27 cellular contexts compared by ENCODE assay signal in the genomic region with DNA sequence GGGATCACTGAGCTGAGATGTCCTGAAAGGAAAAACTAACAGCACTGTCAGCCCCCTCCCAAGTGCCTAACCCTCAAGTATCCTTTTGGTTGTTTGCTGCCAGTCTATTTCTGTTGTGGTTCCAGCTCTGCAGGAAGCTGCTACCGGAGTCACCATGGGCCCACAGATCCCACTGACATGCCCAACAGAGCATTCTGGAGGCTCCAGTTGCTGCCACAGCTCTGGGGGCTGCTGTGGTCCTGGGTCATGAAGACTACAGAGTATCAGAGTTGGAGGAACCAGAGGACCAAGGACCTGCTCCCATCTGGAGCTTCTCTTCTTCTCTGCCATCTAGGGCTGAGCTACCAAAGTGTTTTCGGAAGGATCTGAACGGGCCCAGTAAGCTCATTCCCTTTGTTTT. TPM values are rescaled to one million over a fixed set of nuclear protein-coding genes. Genes with fewer than 3 reads are reported as not detected.
"Had no signal": no experiment of that assay in that cellular context is flagged by ENCODE, and none has a peak within 500 bp of the region (broad histone marks: within the 10 kb centered on the region; RNA-seq: fewer than 3 reads in every experiment).

No MANE protein-coding gene starts in this region.

- DNase-seq: activated CD4-positive, alpha-beta T cell treated with anti-CD3 and anti-CD28 coated beads for 1 hour; activated CD4-positive, alpha-beta T cell treated with anti-CD3 and anti-CD28 coated beads, Interleukin-2, amount 50 U/mL, for 4 hours; activated CD8-positive, alpha-beta memory T cell treated with anti-CD3 and anti-CD28 coated beads, Interleukin-2, amount 50 U/mL, for 48 hours; activated naive CD4-positive, alpha-beta T cell; activated T-cell treated with anti-CD3 and anti-CD28 coated beads, Interleukin-2, amount 50 U/mL, for 4 hours; adrenal gland; central memory CD4-positive, alpha-beta T cell; effector memory CD4-positive, alpha-beta T cell; foreskin melanocyte; glutamatergic neuron; left ventricle myocardium inferior; natural killer cell; stimulated activated CD4-positive, alpha-beta T cell treated with anti-CD3 and anti-CD28 coated beads, Interleukin-12 subunit alpha, Interleukin-12 subunit beta, amount 100 ng/mL, for 4 hours; stimulated activated CD4-positive, alpha-beta T cell treated with anti-CD3 and anti-CD28 coated beads, Interleukin-4, amount 100 ng/mL, for 4 hours; stimulated activated naive CD8-positive, alpha-beta T cell treated with anti-CD3 and anti-CD28 coated beads, Interleukin-15, amount 100 ng/mL, for 72 hours had no signal

- ATAC-seq: activated T-cell treated with anti-CD3 and anti-CD28 coated beads, Interleukin-2, amount 50 U/mL, for 4 hours; natural killer cell had no signal

- H3K4me3 ChIP-seq: adrenal gland, hepatocyte, left ventricle myocardium inferior, suprapubic skin, tibial nerve had no signal

- H3K36me3 ChIP-seq: adrenal gland, left ventricle myocardium inferior, suprapubic skin, tibial nerve had no signal

- H3K4me2 ChIP-seq: hepatocyte had no signal

- H2AFZ ChIP-seq: hepatocyte had no signal

- H3K79me2 ChIP-seq: hepatocyte had no signal

- H3K27ac ChIP-seq: adrenal gland, hepatocyte, left ventricle myocardium inferior, suprapubic skin, tibial nerve had no signal

- H3K4me1 ChIP-seq: adrenal gland, left ventricle myocardium inferior, tibial nerve had no signal

- H3K27me3 ChIP-seq: adrenal gland, hepatocyte, tibial nerve had no signal

RNA-seq across cellular contexts. Expression of a gene that starts 0.9 kb away (rescaled TPM):
- total RNA-seq: activated CD8-positive, alpha-beta memory T cell treated with anti-CD3 and anti-CD28 coated beads for 36 hours; activated T-cell treated with anti-CD3 and anti-CD28 coated beads, Interleukin-2, amount 50 U/mL, for 4 hours; activated T-helper 2 cell treated with anti-CD3 and anti-CD28 coated beads, Interferon-gamma antibody, Interleukin-2, Interleukin-4, amounts not matched to agents 10 μg/mL and 5 μg/mL and 100 μg/mL, durations not matched to agents 14 hours and 24 hours and 36 hours; adrenal gland; astrocyte; dermis microvascular lymphatic vessel endothelial cell; hepatocyte; left ventricle myocardium inferior; lung microvascular endothelial cell; mesothelial cell of epicardium; natural killer cell; osteocyte; progenitor cell of endocrine pancreas; suprapubic skin; tibial nerve; urinary bladder had no signal

RNA-seq across cellular contexts. Expression of a gene that starts 8.4 kb away (rescaled TPM):
- total RNA-seq: activated CD8-positive, alpha-beta memory T cell treated with anti-CD3 and anti-CD28 coated beads for 36 hours; activated T-cell treated with anti-CD3 and anti-CD28 coated beads, Interleukin-2, amount 50 U/mL, for 4 hours; activated T-helper 2 cell treated with anti-CD3 and anti-CD28 coated beads, Interferon-gamma antibody, Interleukin-2, Interleukin-4, amounts not matched to agents 10 μg/mL and 5 μg/mL and 100 μg/mL, durations not matched to agents 14 hours and 24 hours and 36 hours; adrenal gland; astrocyte; dermis microvascular lymphatic vessel endothelial cell; hepatocyte; left ventricle myocardium inferior; lung microvascular endothelial cell; mesothelial cell of epicardium; natural killer cell; osteocyte; progenitor cell of endocrine pancreas; suprapubic skin; tibial nerve; urinary bladder had no signal

RNA-seq across cellular contexts. Expression of a gene that starts 22.0 kb away (rescaled TPM):
- total RNA-seq: activated CD8-positive, alpha-beta memory T cell treated with anti-CD3 and anti-CD28 coated beads for 36 hours; activated T-cell treated with anti-CD3 and anti-CD28 coated beads, Interleukin-2, amount 50 U/mL, for 4 hours; activated T-helper 2 cell treated with anti-CD3 and anti-CD28 coated beads, Interferon-gamma antibody, Interleukin-2, Interleukin-4, amounts not matched to agents 10 μg/mL and 5 μg/mL and 100 μg/mL, durations not matched to agents 14 hours and 24 hours and 36 hours; adrenal gland; astrocyte; dermis microvascular lymphatic vessel endothelial cell; hepatocyte; left ventricle myocardium inferior; lung microvascular endothelial cell; mesothelial cell of epicardium; natural killer cell; osteocyte; progenitor cell of endocrine pancreas; suprapubic skin; tibial nerve; urinary bladder had no signal

RNA-seq across cellular contexts. Expression of a gene that starts 41.2 kb away (rescaled TPM):
- total RNA-seq: activated CD8-positive, alpha-beta memory T cell treated with anti-CD3 and anti-CD28 coated beads for 36 hours; activated T-cell treated with anti-CD3 and anti-CD28 coated beads, Interleukin-2, amount 50 U/mL, for 4 hours; activated T-helper 2 cell treated with anti-CD3 and anti-CD28 coated beads, Interferon-gamma antibody, Interleukin-2, Interleukin-4, amounts not matched to agents 10 μg/mL and 5 μg/mL and 100 μg/mL, durations not matched to agents 14 hours and 24 hours and 36 hours; adrenal gland; astrocyte; dermis microvascular lymphatic vessel endothelial cell; hepatocyte; left ventricle myocardium inferior; lung microvascular endothelial cell; mesothelial cell of epicardium; natural killer cell; osteocyte; progenitor cell of endocrine pancreas; tibial nerve; urinary bladder had no signal

RNA-seq across cellular contexts. Expression of a gene that starts 41.7 kb away (rescaled TPM):
- total RNA-seq: activated CD8-positive, alpha-beta memory T cell treated with anti-CD3 and anti-CD28 coated beads for 36 hours; activated T-cell treated with anti-CD3 and anti-CD28 coated beads, Interleukin-2, amount 50 U/mL, for 4 hours; activated T-helper 2 cell treated with anti-CD3 and anti-CD28 coated beads, Interferon-gamma antibody, Interleukin-2, Interleukin-4, amounts not matched to agents 10 μg/mL and 5 μg/mL and 100 μg/mL, durations not matched to agents 14 hours and 24 hours and 36 hours; adrenal gland; astrocyte; dermis microvascular lymphatic vessel endothelial cell; hepatocyte; left ventricle myocardium inferior; lung microvascular endothelial cell; mesothelial cell of epicardium; natural killer cell; osteocyte; progenitor cell of endocrine pancreas; tibial nerve; urinary bladder had no signal
